In the genomic region with DNA sequence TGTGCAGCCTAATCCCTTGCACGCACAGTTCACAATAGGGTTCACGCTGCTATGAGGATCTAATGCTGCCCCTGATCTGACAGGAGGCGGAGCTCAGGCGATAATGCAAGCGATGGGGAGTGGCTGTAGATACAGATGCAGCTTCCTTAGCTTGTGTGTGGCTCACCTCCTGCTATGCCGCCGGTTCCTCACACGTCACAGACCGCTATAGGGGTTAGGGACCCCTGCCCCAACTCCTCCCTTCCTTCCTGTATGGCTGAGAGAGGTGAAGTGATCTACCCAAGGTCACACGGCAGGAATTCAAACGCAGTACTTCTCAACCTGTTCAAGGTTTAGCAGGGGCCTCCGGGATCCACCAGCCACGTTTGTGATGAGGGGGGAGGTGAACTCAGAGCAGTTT, we compare ENCODE assay signal across 10 cellular contexts. TPM values are rescaled to one million over a fixed set of nuclear protein-coding genes. Genes with fewer than 3 reads are reported as not detected.
A peak's percentile ranks its signal among the peaks of the same experiment; 100 is the strongest.
DNase-seq lines count a peak whose midpoint lies in the region; ATAC-seq and TF ChIP-seq lines count a peak whose summit lies in the region.
"Had no signal": no experiment of that assay in that cellular context is flagged by ENCODE, and none has a peak within 500 bp of the region (broad histone marks: within the 10 kb centered on the region; RNA-seq: fewer than 3 reads in every experiment).

No MANE protein-coding gene starts in this region.

- peaks cover 0 to 2% of the 10 kb centered on the region in 2 donors for H3K27me3 Mint-ChIP-seq in CD8-positive, alpha-beta memory T cell
- no peaks in the 10 kb centered on the region for H3K27me3 Mint-ChIP-seq in activated CD8-positive, alpha-beta T cell treated with anti-CD3 and anti-CD28 coated beads for 36 hours

- H3K27ac Mint-ChIP-seq in CD8-positive, alpha-beta memory T cell, result peak overlapping the region in 6 of 8 donors; percentile 76 to 97 (median 91)
- H3K27ac Mint-ChIP-seq in activated CD8-positive, alpha-beta T cell treated with anti-CD3 and anti-CD28 coated beads for 36 hours, result peak overlapping the region; percentile 80

- no peaks in the 10 kb centered on the region for H3K9me3 ChIP-seq in CD8-positive, alpha-beta memory T cell (ENCODE audit: low read length)

- H3K4me3 ChIP-seq in CD8-positive, alpha-beta memory T cell (ENCODE audit: low read length), result peak overlapping the region; percentile 27

- no peaks in the 10 kb centered on the region for H3K36me3 Mint-ChIP-seq in CD8-positive, alpha-beta memory T cell
- H3K36me3 Mint-ChIP-seq in activated CD8-positive, alpha-beta T cell treated with anti-CD3 and anti-CD28 coated beads for 36 hours (ENCODE audit: low read depth), result no peaks in the 10 kb centered on the region

- intact Hi-C loops in activated CD8-positive, alpha-beta T cell treated with anti-CD3 and anti-CD28 coated beads for 36 hours (cut with micrococcal nuclease), result loop anchor here (10.0 kb wide), 1 partner anchor 213 kb away; no protein-coding TSS in a partner anchor

- DNase-seq in CD8-positive, alpha-beta memory T cell, result peak; percentile 27 to 74 (median 66)
- peak; percentile 41 for DNase-seq in NCI-H69 (lab: John Stamatoyannopoulos, UW)
- peak; percentile 64 for DNase-seq in activated CD8-positive, alpha-beta T cell treated with anti-CD3 and anti-CD28 coated beads for 36 hours
- DNase-seq in NCI-H345 (lab: John Stamatoyannopoulos, UW), result no peak
- no peak for DNase-seq in GDM1 (lab: John Stamatoyannopoulos, UW)
- DNase-seq in NCI-H345 treated with DMSO at 0.1 percent for 48 hours (lab: John Stamatoyannopoulos, UW; ENCODE audit: unreplicated experiment), result no peak

- TF ChIP-seq CTCF in activated CD8-positive, alpha-beta T cell treated with anti-CD3 and anti-CD28 coated beads for 36 hours (IDR thresholded peaks at IDR 0.05), result no peak

- peaks cover 26% of the 10 kb centered on the region for H3K4me1 ChIP-seq in CD8-positive, alpha-beta memory T cell (ENCODE audit: insufficient read depth, low read length)

- CTCF ChIA-PET in CD8-positive, alpha-beta memory T cell (lab: Charles Lee), result interaction anchor here (1.3 to 10.0 kb wide), 2 partner anchors 120 to 222 kb away, joined by 3 to 127 read pairs; no protein-coding TSS in a partner anchor
- CTCF ChIA-PET in activated CD8-positive, alpha-beta T cell treated with anti-CD3 and anti-CD28 coated beads for 36 hours (lab: Charles Lee), result interaction anchor here (0.8 to 12.9 kb wide), 4 partner anchors 17 to 164 kb away, joined by 3 to 258 read pairs (median 3); a partner anchor contains a TSS

- no peaks in the 10 kb centered on the region for H3K27me3 ChIP-seq in CD8-positive, alpha-beta memory T cell (ENCODE audit: insufficient read depth, low read length, poor library complexity, severe bottlenecking)
- no peaks in the 10 kb centered on the region for H3K27me3 ChIP-seq in layer of hippocampus (ENCODE audit: control insufficient read depth, insufficient read depth, low read length)

- H3K4me3 Mint-ChIP-seq in CD8-positive, alpha-beta memory T cell, result peak overlapping the region in 6 of 7 donors; percentile 62 to 83 (median 79)
- H3K4me3 Mint-ChIP-seq in activated CD8-positive, alpha-beta T cell treated with anti-CD3 and anti-CD28 coated beads for 36 hours, result peak overlapping the region; percentile 68

- ATAC-seq in activated CD8-positive, alpha-beta T cell treated with anti-CD3 and anti-CD28 coated beads for 36 hours, result no peak
- no peak for ATAC-seq in HG03097 (IDR thresholded peaks at IDR 0.05; ENCODE audit: low FRiP score, unreplicated experiment)

- no peaks in the 10 kb centered on the region for H3K36me3 ChIP-seq in CD8-positive, alpha-beta memory T cell (ENCODE audit: insufficient read depth, low read length)

- H3K9me3 Mint-ChIP-seq in CD8-positive, alpha-beta memory T cell, result no peaks in the 10 kb centered on the region
- H3K9me3 Mint-ChIP-seq in activated CD8-positive, alpha-beta T cell treated with anti-CD3 and anti-CD28 coated beads for 36 hours, result no peaks in the 10 kb centered on the region

- H3K4me1 Mint-ChIP-seq in CD8-positive, alpha-beta memory T cell, result peaks cover 7 to 13% (median 12%) of the 10 kb centered on the region in 3 donors
- H3K4me1 Mint-ChIP-seq in activated CD8-positive, alpha-beta T cell treated with anti-CD3 and anti-CD28 coated beads for 36 hours (ENCODE audit: low read depth), result peaks cover 8% of the 10 kb centered on the region

- POLR2A ChIA-PET in CD8-positive, alpha-beta memory T cell (lab: Charles Lee), result interaction anchor here (1.1 kb wide), 1 partner anchor 17 kb away, joined by 3 read pairs; no protein-coding TSS in a partner anchor
- POLR2A ChIA-PET in activated CD8-positive, alpha-beta T cell treated with anti-CD3 and anti-CD28 coated beads for 36 hours (lab: Charles Lee), result no interaction called here

- peak overlapping the region; percentile 60 for H3K27ac ChIP-seq in CD8-positive, alpha-beta memory T cell (ENCODE audit: low read depth, low read length)
- H3K27ac ChIP-seq in layer of hippocampus (ENCODE audit: low read depth, low read length), result peak overlapping the region; percentile 63
- H3K27ac ChIP-seq: parathyroid adenoma, VCaP had no signal

RNA-seq across cellular contexts. Expression of a gene that starts 13.4 kb away (rescaled TPM):
- total RNA-seq in CD8-positive, alpha-beta memory T cell, result under 1 TPM in 1 of 2 experiments, not detected in 1; 0.49 TPM
- 0.72 TPM for polyA plus RNA-seq in CD8-positive, alpha-beta memory T cell
- total RNA-seq in activated CD8-positive, alpha-beta T cell treated with anti-CD3 and anti-CD28 coated beads for 36 hours, result under 1 TPM; 0.51 to 0.65 TPM

RNA-seq across cellular contexts. Expression of a gene that starts 52.8 kb away (rescaled TPM):
- 10 to 100 TPM; 29.9 to 30.1 TPM for total RNA-seq in CD8-positive, alpha-beta memory T cell
- 112 TPM for polyA plus RNA-seq in CD8-positive, alpha-beta memory T cell
- 10 to 100 TPM in 1 of 2 experiments, 1 to 10 TPM in 1; 9.4 to 11.0 TPM for total RNA-seq in activated CD8-positive, alpha-beta T cell treated with anti-CD3 and anti-CD28 coated beads for 36 hours

Comparison
In these comparisons a context has a peak if more than half of its experiments do, and no peak if none do; other contexts are left out.
1. DNase-seq: peak in CD8-positive, alpha-beta memory T cell (5 of 5), NCI-H69 (single experiment) and activated CD8-positive, alpha-beta T cell treated with anti-CD3 and anti-CD28 coated beads for 36 hours (single experiment); none in NCI-H345 (single experiment), GDM1 (single experiment) and NCI-H345 treated with DMSO at 0.1 percent for 48 hours (single experiment).